ENCODE assay signal across 10 cellular contexts in the genomic region with DNA sequence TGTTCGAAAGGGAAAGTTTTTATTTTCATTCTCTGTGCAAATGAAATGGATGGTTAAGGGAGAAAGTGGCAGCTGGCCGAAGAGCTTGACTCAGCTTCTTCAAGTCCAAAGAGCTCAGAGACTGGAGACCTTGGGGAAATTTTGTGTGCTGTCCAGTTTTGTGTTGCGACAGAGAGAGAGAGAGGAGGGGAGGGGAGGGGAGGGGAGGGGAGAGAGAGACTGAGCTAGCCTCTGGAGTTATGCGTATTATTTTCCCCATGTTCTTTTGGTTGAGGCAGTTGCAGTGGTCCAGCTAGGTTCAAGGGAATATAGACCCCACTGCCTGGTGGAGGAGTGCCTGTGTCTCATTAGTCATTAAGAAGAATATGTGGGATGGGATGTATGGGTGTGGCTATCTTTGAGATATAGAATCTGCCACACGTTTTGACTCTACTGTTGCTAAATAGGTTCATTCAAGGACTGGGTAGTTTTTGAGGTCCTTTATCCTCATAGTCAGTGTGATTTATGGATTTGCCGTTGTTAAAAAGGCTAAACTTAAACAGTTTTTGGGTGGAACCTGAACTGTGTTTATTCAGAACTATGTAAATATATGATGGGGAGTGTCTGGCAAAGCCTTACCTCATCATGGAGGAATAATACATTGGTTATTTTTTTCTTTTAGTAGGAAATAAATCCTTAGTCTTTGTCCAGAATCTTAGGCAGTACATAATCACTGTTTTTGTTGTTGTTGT.
DNase-seq lines count a peak whose midpoint lies in the region; TF ChIP-seq lines count a peak whose summit lies in the region.
"Had no signal": no experiment of that assay in that cellular context is flagged by ENCODE, and none has a peak within 500 bp of the region (broad histone marks: within the 10 kb centered on the region; RNA-seq: fewer than 3 reads in every experiment).

No MANE protein-coding gene starts in this region.

- 92% methylated on average over 4 of the region's 6 CpGs for WGBS in mammary epithelial cell (ENCODE audit: low coverage, missing lambda C conversion rate)

- TF ChIP-seq CTCF in MCF 10A (IDR thresholded peaks at IDR 0.05; ENCODE audit: unreplicated experiment) (no peak), mammary epithelial cell (conservative IDR thresholded peaks at IDR 0.05 in 1 of 2, IDR thresholded peaks at IDR 0.05 in 1 of 2; ENCODE audit: extremely low read depth in 1 of 2, insufficient read depth in 1 of 2, low read depth in 1 of 2, low read length in 2 of 2) (no peak), fibroblast of pulmonary artery (IDR thresholded peaks at IDR 0.05; ENCODE audit: low read length, missing control alignments) (no peak), osteoblast (IDR thresholded peaks at IDR 0.05; ENCODE audit: extremely low read depth, low read depth, low read length) (no peak), vagina (IDR thresholded peaks at IDR 0.05) (no peak)

- H3K27ac ChIP-seq in mammary epithelial cell (ENCODE audit: insufficient read depth, low read depth, low read length) (no peak overlapping the region), osteoblast (ENCODE audit: low read depth, low read length) (no peak overlapping the region), vagina (peak overlapping the region; percentile 65)

- CTCF ChIA-PET in MCF 10A (lab: Yijun Ruan, JAX) (interaction anchor here (0.6 to 2.9 kb wide), 8 partner anchors 11 to 127 kb away, joined by 3 to 13 read pairs (median 4); no protein-coding TSS in a partner anchor), mammary epithelial cell (lab: Charles Lee; ENCODE audit: low non-redundant PET) (no interaction called here)

- H3K4me2 ChIP-seq in mammary epithelial cell (ENCODE audit: insufficient read depth, low read depth, low read length) (no peak overlapping the region), osteoblast (ENCODE audit: insufficient read depth, low read length) (peak overlapping the region; percentile 65)

- H3K79me2 ChIP-seq in mammary epithelial cell (ENCODE audit: insufficient read depth, low read length) (no peaks in the 10 kb centered on the region), osteoblast (ENCODE audit: insufficient read depth, low read length) (no peaks in the 10 kb centered on the region)

- no peak overlapping the region for H3K4me3 ChIP-seq in mammary epithelial cell (replicated peaks in 1 of 3; ENCODE audit: insufficient read depth in 1 of 3, low read depth in 2 of 3, low read length in 3 of 3)
- H3K4me3 ChIP-seq in fibroblast of pulmonary artery (replicated peaks; ENCODE audit: low read depth, low read length): no peak overlapping the region
- peak overlapping the region; percentile 44 for H3K4me3 ChIP-seq in osteoblast (ENCODE audit: insufficient read depth, low read length)
- H3K4me3 ChIP-seq in vagina: no peak overlapping the region

- no peaks in the 10 kb centered on the region for H4K20me1 ChIP-seq in mammary epithelial cell (ENCODE audit: insufficient read depth, low read length)
- H4K20me1 ChIP-seq in osteoblast (ENCODE audit: insufficient read depth, low read length): no peaks in the 10 kb centered on the region

- H3K36me3 Mint-ChIP-seq in MCF 10A (ENCODE audit: insufficient read depth, unreplicated experiment): no peaks in the 10 kb centered on the region

- no peak overlapping the region for H3K9ac ChIP-seq in mammary epithelial cell (ENCODE audit: insufficient read depth, low read length)

- intact Hi-C loops in MCF 10A (cut with micrococcal nuclease): no loop called here
- intact Hi-C loops in mammary epithelial cell (cut with micrococcal nuclease): loop anchor here (1.0 kb wide), 1 partner anchor 8 kb away; no protein-coding TSS in a partner anchor
- intact Hi-C loops in vagina (cut with DNase I): no loop called here

- in situ Hi-C loops in mammary epithelial cell (cut with MboI; ENCODE audit: low sequenced_read_pairs in 2 of 2): no loop called here

- DNase-seq in MCF 10A (ENCODE audit: unreplicated experiment) (peak; percentile 50), mammary epithelial cell (no peak), fibroblast of pulmonary artery (ENCODE audit: low read depth) (peak; percentile 84), osteoblast (ENCODE audit: insufficient read length, low spot score, missing footprints) (no peak), vagina (ENCODE audit: extremely low spot score in 2 of 2) (no peak), T1000 (lab: John Stamatoyannopoulos, UW) (no peak), NCI-H1436 (lab: John Stamatoyannopoulos, UW) (no peak), HK-2 (ENCODE audit: unreplicated experiment) (no peak)
- DNase-seq: activated T-cell treated with anti-CD3 and anti-CD28 coated beads, Interleukin-2, amount 50 U/mL, for 4 hours; NCI-H1417 treated with DMSO at 0.1 percent for 48 hours had no signal

- BruUV-seq in MCF 10A (replicated peaks; lab: Mats Ljungman, UMichigan) (no TSS peak), mammary epithelial cell (replicated peaks; lab: Mats Ljungman, UMichigan) (no TSS peak)

- H3K4me1 ChIP-seq in mammary epithelial cell (ENCODE audit: insufficient read depth, low read length) (no peaks in the 10 kb centered on the region), osteoblast (ENCODE audit: insufficient read depth, low read length) (peaks cover 13% of the 10 kb centered on the region), vagina (peaks cover 50% of the 10 kb centered on the region)

- H3K9me3 Mint-ChIP-seq in MCF 10A (ENCODE audit: unreplicated experiment): no peaks in the 10 kb centered on the region
- H3K9me3 Mint-ChIP-seq: activated T-cell treated with anti-CD3 and anti-CD28 coated beads, Interleukin-2, amount 50 U/mL, for 4 hours had no signal

- TF ChIP-seq POLR2A in vagina (IDR thresholded peaks at IDR 0.05): no peak

- no peaks in the 10 kb centered on the region for H3K36me3 ChIP-seq in mammary epithelial cell (ENCODE audit: insufficient read depth, low read length)
- H3K36me3 ChIP-seq in osteoblast (ENCODE audit: insufficient read depth, low read length): no peaks in the 10 kb centered on the region
- no peaks in the 10 kb centered on the region for H3K36me3 ChIP-seq in vagina

- H3K27me3 ChIP-seq in mammary epithelial cell (ENCODE audit: insufficient read depth, low read length) (no peaks in the 10 kb centered on the region), osteoblast (ENCODE audit: insufficient read depth, low read length) (no peaks in the 10 kb centered on the region), vagina (no peaks in the 10 kb centered on the region)

- H3K9me3 ChIP-seq in mammary epithelial cell (replicated peaks; ENCODE audit: insufficient read depth, low read length) (no peaks in the 10 kb centered on the region), osteoblast (ENCODE audit: low read depth, low read length) (no peaks in the 10 kb centered on the region), vagina (no peaks in the 10 kb centered on the region)

- no peak overlapping the region for H3K4me3 Mint-ChIP-seq in MCF 10A (ENCODE audit: unreplicated experiment)
- H3K4me3 Mint-ChIP-seq: activated T-cell treated with anti-CD3 and anti-CD28 coated beads, Interleukin-2, amount 50 U/mL, for 4 hours had no signal

- no peak overlapping the region for H3K27ac Mint-ChIP-seq in MCF 10A (ENCODE audit: low read depth, unreplicated experiment)

- H2AFZ ChIP-seq in mammary epithelial cell (ENCODE audit: low read depth, low read length) (no peak overlapping the region), osteoblast (ENCODE audit: low read length) (no peak overlapping the region)

- H3K27me3 Mint-ChIP-seq in MCF 10A (ENCODE audit: insufficient read depth, unreplicated experiment): no peaks in the 10 kb centered on the region

- dilution Hi-C loops in mammary epithelial cell (cut with HindIII; ENCODE audit: low sequenced_read_pairs): loop anchor here (5.0 kb wide), 1 partner anchor 33 kb away; no protein-coding TSS in a partner anchor

- H3K4me1 Mint-ChIP-seq in MCF 10A (ENCODE audit: insufficient read depth, unreplicated experiment): peaks cover 5% of the 10 kb centered on the region

- POLR2A ChIA-PET in MCF 10A (lab: Yijun Ruan, JAX): interaction anchor here (0.7 to 2.4 kb wide), 2 partner anchors 10 to 13 kb away, joined by 3 to 11 read pairs; no protein-coding TSS in a partner anchor

Comparison
In these comparisons a context has a peak if more than half of its experiments do, and no peak if none do; other contexts are left out.
1. DNase-seq: peak in MCF 10A (single experiment) and fibroblast of pulmonary artery (single experiment); none in mammary epithelial cell (single experiment), osteoblast (single experiment), vagina (0 of 2), T1000 (single experiment), NCI-H1436 (single experiment) and HK-2 (single experiment).